In genomic region chr21:38992737-38993136, GRCh38 we compare ENCODE assay signal across 13 cellular contexts.
DNase-seq lines count a peak whose midpoint lies in the region; ATAC-seq and TF ChIP-seq lines count a peak whose summit lies in the region.
"Had no signal": no experiment of that assay in that cellular context is flagged by ENCODE, and none has a peak within 500 bp of the region (broad histone marks: within the 10 kb centered on the region; RNA-seq: fewer than 3 reads in every experiment).

No MANE protein-coding gene starts in this region.

- no peak overlapping the region for H3K9ac ChIP-seq in mammary epithelial cell (ENCODE audit: insufficient read depth, low read length)

- CTCF ChIA-PET in mammary epithelial cell (lab: Charles Lee; ENCODE audit: low non-redundant PET), result no interaction called here

- ATAC-seq in gastroesophageal sphincter, result no peak
- ATAC-seq: K562 had no signal

- H3K27ac Mint-ChIP-seq in nephron, result peak overlapping the region; percentile 38 to 88 (median 85)
- H3K27ac Mint-ChIP-seq in type B pancreatic cell, result peak overlapping the region; percentile 11
- H3K27ac Mint-ChIP-seq: activated CD4-positive, alpha-beta T cell treated with anti-CD3 and anti-CD28 coated beads, Interleukin-2, amount 10 ng/mL, durations not matched to agents 7 days and 5 days; CD4-positive, alpha-beta T cell had no signal

- peaks cover 40% of the 10 kb centered on the region for H3K4me1 ChIP-seq in mammary epithelial cell (ENCODE audit: insufficient read depth, low read length)
- H3K4me1 ChIP-seq in gastroesophageal sphincter, result peaks cover 0 to 74% (median 33%) of the 10 kb centered on the region in 3 donors

- intact Hi-C loops in mammary epithelial cell (cut with micrococcal nuclease), result loop anchor here (1.0 to 5.0 kb wide), 4 partner anchors 28 to 185 kb away; partner anchors contain the start of gene ETS2

- peak overlapping the region; percentile 86 for H3K27ac ChIP-seq in mammary epithelial cell (ENCODE audit: insufficient read depth, low read depth, low read length)
- H3K27ac ChIP-seq in gastroesophageal sphincter, result peak overlapping the region in 3 of 4 donors; percentile 54 to 62 (median 57)

- no peaks in the 10 kb centered on the region for H3K27me3 ChIP-seq in mammary epithelial cell (ENCODE audit: insufficient read depth, low read length)
- H3K27me3 ChIP-seq in gastroesophageal sphincter, result no peaks in the 10 kb centered on the region

- peak overlapping the region; percentile 66 for H3K4me2 ChIP-seq in mammary epithelial cell (ENCODE audit: insufficient read depth, low read depth, low read length)

- no peak for TF ChIP-seq POLR2A in gastroesophageal sphincter (IDR thresholded peaks at IDR 0.05)

- H2AFZ ChIP-seq in mammary epithelial cell (ENCODE audit: low read depth, low read length), result peak overlapping the region; percentile 43

- TF ChIP-seq CTCF in mammary epithelial cell (conservative IDR thresholded peaks at IDR 0.05 in 1 of 2, IDR thresholded peaks at IDR 0.05 in 1 of 2; ENCODE audit: extremely low read depth in 1 of 2, insufficient read depth in 1 of 2, low read depth in 1 of 2, low read length in 2 of 2), result no peak
- TF ChIP-seq CTCF in gastroesophageal sphincter (IDR thresholded peaks at IDR 0.05), result no peak
- TF ChIP-seq CTCF in nephron (IDR thresholded peaks at IDR 0.05; ENCODE audit: unreplicated experiment in 3 of 3), result no peak
- TF ChIP-seq CTCF in type B pancreatic cell (conservative IDR thresholded peaks at IDR 0.05), result no peak

- H3K4me1 Mint-ChIP-seq in nephron, result peaks cover 89% of the 10 kb centered on the region
- peaks cover 51% of the 10 kb centered on the region for H3K4me1 Mint-ChIP-seq in type B pancreatic cell (ENCODE audit: unreplicated experiment)

- H4K20me1 ChIP-seq in mammary epithelial cell (ENCODE audit: insufficient read depth, low read length), result no peaks in the 10 kb centered on the region

- WGBS in mammary epithelial cell (ENCODE audit: low coverage, missing lambda C conversion rate), result 57% methylated on average over 3 of the region's 3 CpGs
- 74 to 88% methylated on average over 3 of the region's 3 CpGs for WGBS in gastroesophageal sphincter (ENCODE audit: low coverage in 1 of 2), 2 donors

- H3K4me3 ChIP-seq in mammary epithelial cell (replicated peaks in 1 of 3; ENCODE audit: insufficient read depth in 1 of 3, low read depth in 2 of 3, low read length in 3 of 3), result no peak overlapping the region
- H3K4me3 ChIP-seq in gastroesophageal sphincter, result no peak overlapping the region
- H3K4me3 ChIP-seq: K562 had no signal

- H3K36me3 Mint-ChIP-seq in nephron (ENCODE audit: low read depth), result no peaks in the 10 kb centered on the region
- no peaks in the 10 kb centered on the region for H3K36me3 Mint-ChIP-seq in type B pancreatic cell

- H3K4me3 Mint-ChIP-seq in nephron, result peak overlapping the region in 2 of 3 experiments; percentile 2 to 6
- H3K4me3 Mint-ChIP-seq in type B pancreatic cell, result no peak overlapping the region
- H3K4me3 Mint-ChIP-seq: activated CD4-positive, alpha-beta T cell treated with anti-CD3 and anti-CD28 coated beads, Interleukin-2, amount 10 ng/mL, durations not matched to agents 7 days and 5 days; CD4-positive, alpha-beta T cell had no signal

- H3K9me3 Mint-ChIP-seq in nephron, result no peaks in the 10 kb centered on the region
- H3K9me3 Mint-ChIP-seq in type B pancreatic cell, result no peaks in the 10 kb centered on the region
- H3K9me3 Mint-ChIP-seq: activated CD4-positive, alpha-beta T cell treated with anti-CD3 and anti-CD28 coated beads, Interleukin-2, amount 10 ng/mL, durations not matched to agents 7 days and 5 days; CD4-positive, alpha-beta T cell had no signal

- in situ Hi-C loops in mammary epithelial cell (cut with MboI; ENCODE audit: low sequenced_read_pairs in 2 of 2), result no loop called here

- TF ChIP-seq EP300 in gastroesophageal sphincter (IDR thresholded peaks at IDR 0.05), result no peak

- dilution Hi-C loops in mammary epithelial cell (cut with HindIII; ENCODE audit: low sequenced_read_pairs), result loop anchor here (5.0 kb wide), 2 partner anchors 35 to 65 kb away; no protein-coding TSS in a partner anchor

- H3K36me3 ChIP-seq in mammary epithelial cell (ENCODE audit: insufficient read depth, low read length), result no peaks in the 10 kb centered on the region
- H3K36me3 ChIP-seq in gastroesophageal sphincter, result no peaks in the 10 kb centered on the region

- no TSS peak for BruUV-seq in mammary epithelial cell (replicated peaks; lab: Mats Ljungman, UMichigan)

- peaks cover 9% of the 10 kb centered on the region for H3K27me3 Mint-ChIP-seq in nephron (ENCODE audit: low read depth)
- H3K27me3 Mint-ChIP-seq in type B pancreatic cell, result peaks cover 29% of the 10 kb centered on the region

- H3K79me2 ChIP-seq in mammary epithelial cell (ENCODE audit: insufficient read depth, low read length), result no peaks in the 10 kb centered on the region

- DNase-seq in mammary epithelial cell, result no peak
- no peak for DNase-seq in type B pancreatic cell (ENCODE audit: extremely low spot score, unreplicated experiment)
- no peak for DNase-seq in RPMI8226
- DNase-seq in NCI-H1417 treated with DMSO at 0.1 percent for 48 hours (lab: John Stamatoyannopoulos, UW), result no peak
- DNase-seq in A172 (ENCODE audit: low spot score), result no peak
- DNase-seq: activated CD4-positive, alpha-beta T cell treated with anti-CD3 and anti-CD28 coated beads, Interleukin-2, amount 10 ng/mL, durations not matched to agents 7 days and 5 days; CD4-positive, alpha-beta T cell; effector CD8-positive, alpha-beta T cell; head of caudate nucleus; stimulated activated CD8-positive, alpha-beta memory T cell treated with anti-CD3 and anti-CD28 coated beads, Interleukin-4, amount 100 ng/mL, for 48 hours had no signal

- H3K9me3 ChIP-seq in mammary epithelial cell (replicated peaks; ENCODE audit: insufficient read depth, low read length) (no peaks in the 10 kb centered on the region), gastroesophageal sphincter (no peaks in the 10 kb centered on the region)
